8 cellular contexts compared by ENCODE assay signal in genomic region chr19:47227347-47228167, GRCh38. TPM values are rescaled to one million over a fixed set of nuclear protein-coding genes. Genes with fewer than 3 reads are reported as not detected.
A peak's percentile ranks its signal among the peaks of the same experiment; 100 is the strongest.
DNase-seq lines count a peak whose midpoint lies in the region; ATAC-seq and TF ChIP-seq lines count a peak whose summit lies in the region.

No MANE protein-coding gene starts in this region.

- H3K4me2 ChIP-seq in KMS-11 = peak overlapping the region; percentile 100

- no peaks in the 10 kb centered on the region for H3K27me3 Mint-ChIP-seq in chondrocyte (ENCODE audit: low read depth)

- H3K4me1 Mint-ChIP-seq in chondrocyte (ENCODE audit: low read depth) = peaks cover 32% of the 10 kb centered on the region

- peaks cover 49% of the 10 kb centered on the region for H3K4me1 ChIP-seq in KMS-11 (ENCODE audit: low read depth, poor library complexity, severe bottlenecking)

- H3K27ac ChIP-seq in KMS-11 = peak overlapping the region; percentile 90

- H4K20me1 ChIP-seq in KMS-11 (ENCODE audit: insufficient read depth) = no peaks in the 10 kb centered on the region

- H3K4me3 ChIP-seq in KMS-11 (IDR thresholded peaks at IDR 0.05; ENCODE audit: insufficient read depth, low read depth, low read length) = no peak overlapping the region

- peaks cover 5% of the 10 kb centered on the region for H3K36me3 Mint-ChIP-seq in chondrocyte (ENCODE audit: low read depth)

- DNase-seq in NCI-H2171 treated with DMSO at 0.1 percent for 48 hours (lab: John Stamatoyannopoulos, UW) = peak; percentile 19
- DNase-seq in NCI-H2171 (lab: John Stamatoyannopoulos, UW) = no peak
- DNase-seq in T-helper 1 cell = peak in 3 of 5 donors; percentile 38 to 68 (median 38)
- DNase-seq in chondrocyte (ENCODE audit: low spot score) = no peak
- peak; percentile 93 for DNase-seq in kidney tubule cell (ENCODE audit: low spot score)
- peak; percentile 54 for DNase-seq in stimulated activated CD4-positive, alpha-beta T cell treated with anti-CD3 and anti-CD28 coated beads, Interleukin-1b, Interleukin-23, amount 100 ng/mL, for 48 hours

- H3K4me3 Mint-ChIP-seq in chondrocyte (ENCODE audit: unreplicated experiment) = peak overlapping the region; percentile 80

- H3K9me3 Mint-ChIP-seq in chondrocyte (ENCODE audit: low read depth) = no peaks in the 10 kb centered on the region

- peak overlapping the region; percentile 82 for H3K9ac ChIP-seq in KMS-11

- no peaks in the 10 kb centered on the region for H3K36me3 ChIP-seq in KMS-11 (ENCODE audit: insufficient read depth)

- TF ChIP-seq CTCF in KMS-11 (conservative IDR thresholded peaks at IDR 0.05; ENCODE audit: low read depth, low read length) (no peak), chondrocyte (IDR thresholded peaks at IDR 0.05) (no peak)

- no peaks in the 10 kb centered on the region; the same call in 1 of the 2 replicates for H3K27me3 ChIP-seq in KMS-11 (ENCODE audit: insufficient read depth, low read depth)

- no peak for ATAC-seq in GM21515 (IDR thresholded peaks at IDR 0.05; ENCODE audit: unreplicated experiment)

- H3K27ac Mint-ChIP-seq in chondrocyte (ENCODE audit: unreplicated experiment) = peak overlapping the region; percentile 96

- peak overlapping the region; percentile 55 for H2AFZ ChIP-seq in KMS-11 (ENCODE audit: low read depth)

- H3K79me2 ChIP-seq in KMS-11 (ENCODE audit: insufficient read depth, low read depth) = no peaks in the 10 kb centered on the region

RNA-seq across cellular contexts. Expression of gene BBC3, which starts 3.4 kb away (rescaled TPM):
- total RNA-seq in chondrocyte = 12.6 to 16.1 TPM (median 15.2 TPM) in 3 replicates

RNA-seq across cellular contexts. Expression of gene CCDC9, which starts 28.8 kb away (rescaled TPM):
- total RNA-seq in chondrocyte = 41.3 to 62.4 TPM (median 59.4 TPM) in 3 replicates

RNA-seq across cellular contexts. Expression of gene INAFM1, which starts 47.1 kb away (rescaled TPM):
- 25.6 to 31.1 TPM (median 28.8 TPM) in 3 replicates for total RNA-seq in chondrocyte

Comparison
In these comparisons a context has a peak if more than half of its experiments do, and no peak if none do; other contexts are left out.
1. DNase-seq: peak in NCI-H2171 treated with DMSO at 0.1 percent for 48 hours (single experiment), T-helper 1 cell (3 of 5), kidney tubule cell (single experiment) and stimulated activated CD4-positive, alpha-beta T cell treated with anti-CD3 and anti-CD28 coated beads, Interleukin-1b, Interleukin-23, amount 100 ng/mL, for 48 hours (single experiment); none in NCI-H2171 (single experiment) and chondrocyte (single experiment).